1 cellular context compared by ENCODE assay signal in the genomic region with DNA sequence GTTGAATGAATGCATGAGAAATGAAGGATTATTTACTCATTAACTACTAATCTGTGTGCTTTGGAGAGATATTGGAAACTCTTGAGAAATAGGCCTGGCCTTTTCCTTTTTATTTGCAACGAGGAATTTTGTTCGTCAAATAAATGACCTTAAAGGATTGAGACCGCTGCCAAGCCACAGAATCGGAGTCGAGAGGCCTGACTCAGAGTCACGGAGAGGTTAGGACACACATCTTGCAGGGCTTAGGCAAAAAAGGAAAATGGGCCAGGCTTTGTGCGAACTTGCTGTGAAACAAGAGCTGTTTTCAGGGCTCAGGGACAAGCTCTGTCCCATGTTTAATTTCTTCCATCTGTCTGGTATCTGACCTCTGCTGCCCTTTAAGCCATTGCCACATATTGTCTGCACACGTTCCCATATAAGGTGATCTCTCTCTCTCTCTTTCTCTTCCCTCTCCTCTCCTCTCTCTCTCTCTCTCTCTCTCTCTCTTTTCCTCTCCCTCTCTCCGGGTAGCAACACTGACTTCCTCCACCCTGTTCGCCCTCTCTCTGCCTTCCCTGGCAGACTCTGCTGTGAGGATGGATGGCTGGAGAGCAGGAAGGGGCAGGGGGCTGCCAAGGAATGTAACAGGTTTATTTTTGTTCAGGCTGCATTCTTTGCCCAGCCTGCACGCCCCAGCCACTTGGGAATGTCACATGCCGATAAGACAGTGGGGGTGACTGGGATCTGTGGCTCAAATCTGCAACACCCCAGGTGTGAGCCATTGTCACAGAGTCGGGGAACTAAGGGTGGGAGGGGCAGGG.
TF ChIP-seq lines count a peak whose summit lies in the region.

No MANE protein-coding gene starts in this region.

TF ChIP-seq in HepG2, 621 proteins besides CTCF, POLR2A, EP300 and RAD21 (continued from another document and continues in another):
- TF ChIP-seq, protein P1, sequence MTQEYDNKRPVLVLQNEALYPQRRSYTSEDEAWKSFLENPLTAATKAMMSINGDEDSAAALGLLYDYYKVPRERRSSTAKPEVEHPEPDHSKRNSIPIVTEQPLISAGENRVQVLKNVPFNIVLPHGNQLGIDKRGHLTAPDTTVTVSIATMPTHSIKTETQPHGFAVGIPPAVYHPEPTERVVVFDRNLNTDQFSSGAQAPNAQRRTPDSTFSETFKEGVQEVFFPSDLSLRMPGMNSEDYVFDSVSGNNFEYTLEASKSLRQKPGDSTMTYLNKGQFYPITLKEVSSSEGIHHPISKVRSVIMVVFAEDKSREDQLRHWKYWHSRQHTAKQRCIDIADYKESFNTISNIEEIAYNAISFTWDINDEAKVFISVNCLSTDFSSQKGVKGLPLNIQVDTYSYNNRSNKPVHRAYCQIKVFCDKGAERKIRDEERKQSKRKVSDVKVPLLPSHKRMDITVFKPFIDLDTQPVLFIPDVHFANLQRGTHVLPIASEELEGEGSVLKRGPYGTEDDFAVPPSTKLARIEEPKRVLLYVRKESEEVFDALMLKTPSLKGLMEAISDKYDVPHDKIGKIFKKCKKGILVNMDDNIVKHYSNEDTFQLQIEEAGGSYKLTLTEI (CRISPR knock-in tag; conservative IDR thresholded peaks at IDR 0.05): no peak
- TF ChIP-seq, protein P2, sequence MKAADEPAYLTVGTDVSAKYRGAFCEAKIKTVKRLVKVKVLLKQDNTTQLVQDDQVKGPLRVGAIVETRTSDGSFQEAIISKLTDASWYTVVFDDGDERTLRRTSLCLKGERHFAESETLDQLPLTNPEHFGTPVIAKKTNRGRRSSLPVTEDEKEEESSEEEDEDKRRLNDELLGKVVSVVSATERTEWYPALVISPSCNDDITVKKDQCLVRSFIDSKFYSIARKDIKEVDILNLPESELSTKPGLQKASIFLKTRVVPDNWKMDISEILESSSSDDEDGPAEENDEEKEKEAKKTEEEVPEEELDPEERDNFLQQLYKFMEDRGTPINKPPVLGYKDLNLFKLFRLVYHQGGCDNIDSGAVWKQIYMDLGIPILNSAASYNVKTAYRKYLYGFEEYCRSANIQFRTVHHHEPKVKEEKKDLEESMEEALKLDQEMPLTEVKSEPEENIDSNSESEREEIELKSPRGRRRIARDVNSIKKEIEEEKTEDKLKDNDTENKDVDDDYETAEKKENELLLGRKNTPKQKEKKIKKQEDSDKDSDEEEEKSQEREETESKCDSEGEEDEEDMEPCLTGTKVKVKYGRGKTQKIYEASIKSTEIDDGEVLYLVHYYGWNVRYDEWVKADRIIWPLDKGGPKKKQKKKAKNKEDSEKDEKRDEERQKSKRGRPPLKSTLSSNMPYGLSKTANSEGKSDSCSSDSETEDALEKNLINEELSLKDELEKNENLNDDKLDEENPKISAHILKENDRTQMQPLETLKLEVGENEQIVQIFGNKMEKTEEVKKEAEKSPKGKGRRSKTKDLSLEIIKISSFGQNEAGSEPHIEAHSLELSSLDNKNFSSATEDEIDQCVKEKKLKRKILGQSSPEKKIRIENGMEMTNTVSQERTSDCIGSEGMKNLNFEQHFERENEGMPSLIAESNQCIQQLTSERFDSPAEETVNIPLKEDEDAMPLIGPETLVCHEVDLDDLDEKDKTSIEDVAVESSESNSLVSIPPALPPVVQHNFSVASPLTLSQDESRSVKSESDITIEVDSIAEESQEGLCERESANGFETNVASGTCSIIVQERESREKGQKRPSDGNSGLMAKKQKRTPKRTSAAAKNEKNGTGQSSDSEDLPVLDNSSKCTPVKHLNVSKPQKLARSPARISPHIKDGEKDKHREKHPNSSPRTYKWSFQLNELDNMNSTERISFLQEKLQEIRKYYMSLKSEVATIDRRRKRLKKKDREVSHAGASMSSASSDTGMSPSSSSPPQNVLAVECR (CRISPR knock-in tag; IDR thresholded peaks at IDR 0.05; ENCODE audit: borderline replicate concordance): no peak
- TF ChIP-seq SRY (CRISPR knock-in tag; IDR thresholded peaks at IDR 0.05): no peak; the same call in 1 of the 2 replicates
- no peak for TF ChIP-seq ZNF121 (CRISPR knock-in tag; IDR thresholded peaks at IDR 0.05)
- TF ChIP-seq ZNF660 (CRISPR knock-in tag; IDR thresholded peaks at IDR 0.05; ENCODE audit: borderline replicate concordance, low read depth): no peak
- no peak for TF ChIP-seq RORA (CRISPR knock-in tag; IDR thresholded peaks at IDR 0.05)
- TF ChIP-seq, protein P3, sequence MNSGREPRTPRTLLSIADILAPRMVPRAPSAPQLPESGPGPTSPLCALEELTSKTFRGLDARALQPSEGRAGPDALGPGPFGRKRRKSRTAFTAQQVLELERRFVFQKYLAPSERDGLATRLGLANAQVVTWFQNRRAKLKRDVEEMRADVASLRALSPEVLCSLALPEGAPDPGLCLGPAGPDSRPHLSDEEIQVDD (CRISPR knock-in tag; IDR thresholded peaks at IDR 0.05; ENCODE audit: borderline replicate concordance): no peak
- TF ChIP-seq TBX3 (IDR thresholded peaks at IDR 0.05; ENCODE audit: borderline replicate concordance): peak; percentile 47; the same call in 1 of the 2 replicates
- no peak for TF ChIP-seq POLR2AphosphoS2 (IDR thresholded peaks at IDR 0.05; ENCODE audit: low read depth, low read length)
- no peak for TF ChIP-seq ZNF746 (CRISPR knock-in tag; IDR thresholded peaks at IDR 0.05)
- TF ChIP-seq, protein P4, sequence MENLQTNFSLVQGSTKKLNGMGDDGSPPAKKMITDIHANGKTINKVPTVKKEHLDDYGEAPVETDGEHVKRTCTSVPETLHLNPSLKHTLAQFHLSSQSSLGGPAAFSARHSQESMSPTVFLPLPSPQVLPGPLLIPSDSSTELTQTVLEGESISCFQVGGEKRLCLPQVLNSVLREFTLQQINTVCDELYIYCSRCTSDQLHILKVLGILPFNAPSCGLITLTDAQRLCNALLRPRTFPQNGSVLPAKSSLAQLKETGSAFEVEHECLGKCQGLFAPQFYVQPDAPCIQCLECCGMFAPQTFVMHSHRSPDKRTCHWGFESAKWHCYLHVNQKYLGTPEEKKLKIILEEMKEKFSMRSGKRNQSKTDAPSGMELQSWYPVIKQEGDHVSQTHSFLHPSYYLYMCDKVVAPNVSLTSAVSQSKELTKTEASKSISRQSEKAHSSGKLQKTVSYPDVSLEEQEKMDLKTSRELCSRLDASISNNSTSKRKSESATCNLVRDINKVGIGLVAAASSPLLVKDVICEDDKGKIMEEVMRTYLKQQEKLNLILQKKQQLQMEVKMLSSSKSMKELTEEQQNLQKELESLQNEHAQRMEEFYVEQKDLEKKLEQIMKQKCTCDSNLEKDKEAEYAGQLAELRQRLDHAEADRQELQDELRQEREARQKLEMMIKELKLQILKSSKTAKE (CRISPR knock-in tag; IDR thresholded peaks at IDR 0.05; ENCODE audit: borderline replicate concordance): peak; percentile 87
- TF ChIP-seq YEATS4 (CRISPR knock-in tag; IDR thresholded peaks at IDR 0.05; ENCODE audit: borderline replicate concordance): 0 out of 2 replicates have a peak, but pooled peaks have one; percentile 6
- peak; percentile 43; the same call in 1 of the 2 replicates for TF ChIP-seq ETV5 (CRISPR knock-in tag; IDR thresholded peaks at IDR 0.05; ENCODE audit: borderline replicate concordance)
- TF ChIP-seq ZSCAN12 (CRISPR knock-in tag; IDR thresholded peaks at IDR 0.05): no peak
- no peak for TF ChIP-seq ZNF547 (CRISPR knock-in tag; IDR thresholded peaks at IDR 0.05)
- no peak for TF ChIP-seq ZNF382 (CRISPR knock-in tag; IDR thresholded peaks at IDR 0.05; ENCODE audit: borderline replicate concordance)
- no peak for TF ChIP-seq ZNF232 (CRISPR knock-in tag; IDR thresholded peaks at IDR 0.05; ENCODE audit: borderline replicate concordance)
- peak; percentile 60; the same call in 1 of the 2 replicates for TF ChIP-seq ZNF317 (CRISPR knock-in tag; IDR thresholded peaks at IDR 0.05)
- TF ChIP-seq NCOA5 (CRISPR knock-in tag; IDR thresholded peaks at IDR 0.05): no peak
- TF ChIP-seq, protein P5, sequence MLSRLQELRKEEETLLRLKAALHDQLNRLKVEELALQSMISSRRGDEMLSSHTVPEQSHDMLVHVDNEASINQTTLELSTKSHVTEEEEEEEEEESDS (CRISPR knock-in tag; IDR thresholded peaks at IDR 0.05; ENCODE audit: borderline replicate concordance): no peak
- TF ChIP-seq TAF1 (CRISPR knock-in tag; IDR thresholded peaks at IDR 0.05): peak; percentile 34; the same call in 1 of the 2 replicates
- no peak for TF ChIP-seq ADNP (CRISPR knock-in tag; IDR thresholded peaks at IDR 0.05)
- TF ChIP-seq NFE2L2 (IDR thresholded peaks at IDR 0.05; ENCODE audit: low read length): no peak
- TF ChIP-seq ZNF326 (CRISPR knock-in tag; IDR thresholded peaks at IDR 0.05; ENCODE audit: borderline replicate concordance): no peak
- TF ChIP-seq NCOR1 (IDR thresholded peaks at IDR 0.05; ENCODE audit: borderline replicate concordance, low read length): peak; percentile 94
- no peak for TF ChIP-seq ZNF672 (CRISPR knock-in tag; IDR thresholded peaks at IDR 0.05)
- no peak for TF ChIP-seq MAFK (conservative IDR thresholded peaks at IDR 0.05 in 1 of 2, IDR thresholded peaks at IDR 0.05 in 1 of 2; ENCODE audit: low read length in 2 of 2)
- no peak for TF ChIP-seq SALL2 (CRISPR knock-in tag; IDR thresholded peaks at IDR 0.05)
- TF ChIP-seq ZNF501 (CRISPR knock-in tag; IDR thresholded peaks at IDR 0.05): peak; percentile 76
- TF ChIP-seq ZNF430 (CRISPR knock-in tag; IDR thresholded peaks at IDR 0.05): peak; percentile 88
- no peak for TF ChIP-seq HOXA9 (CRISPR knock-in tag; IDR thresholded peaks at IDR 0.05; ENCODE audit: borderline replicate concordance)
- TF ChIP-seq, protein P6, sequence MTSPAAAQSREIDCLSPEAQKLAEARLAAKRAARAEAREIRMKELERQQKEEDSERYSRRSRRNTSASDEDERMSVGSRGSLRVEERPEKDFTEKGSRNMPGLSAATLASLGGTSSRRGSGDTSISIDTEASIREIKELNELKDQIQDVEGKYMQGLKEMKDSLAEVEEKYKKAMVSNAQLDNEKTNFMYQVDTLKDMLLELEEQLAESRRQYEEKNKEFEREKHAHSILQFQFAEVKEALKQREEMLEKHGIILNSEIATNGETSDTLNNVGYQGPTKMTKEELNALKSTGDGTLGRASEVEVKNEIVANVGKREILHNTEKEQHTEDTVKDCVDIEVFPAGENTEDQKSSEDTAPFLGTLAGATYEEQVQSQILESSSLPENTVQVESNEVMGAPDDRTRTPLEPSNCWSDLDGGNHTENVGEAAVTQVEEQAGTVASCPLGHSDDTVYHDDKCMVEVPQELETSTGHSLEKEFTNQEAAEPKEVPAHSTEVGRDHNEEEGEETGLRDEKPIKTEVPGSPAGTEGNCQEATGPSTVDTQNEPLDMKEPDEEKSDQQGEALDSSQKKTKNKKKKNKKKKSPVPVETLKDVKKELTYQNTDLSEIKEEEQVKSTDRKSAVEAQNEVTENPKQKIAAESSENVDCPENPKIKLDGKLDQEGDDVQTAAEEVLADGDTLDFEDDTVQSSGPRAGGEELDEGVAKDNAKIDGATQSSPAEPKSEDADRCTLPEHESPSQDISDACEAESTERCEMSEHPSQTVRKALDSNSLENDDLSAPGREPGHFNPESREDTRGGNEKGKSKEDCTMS (CRISPR knock-in tag; conservative IDR thresholded peaks at IDR 0.05): no peak
- TF ChIP-seq ZKSCAN5 (CRISPR knock-in tag; IDR thresholded peaks at IDR 0.05): no peak
- TF ChIP-seq, protein P7, sequence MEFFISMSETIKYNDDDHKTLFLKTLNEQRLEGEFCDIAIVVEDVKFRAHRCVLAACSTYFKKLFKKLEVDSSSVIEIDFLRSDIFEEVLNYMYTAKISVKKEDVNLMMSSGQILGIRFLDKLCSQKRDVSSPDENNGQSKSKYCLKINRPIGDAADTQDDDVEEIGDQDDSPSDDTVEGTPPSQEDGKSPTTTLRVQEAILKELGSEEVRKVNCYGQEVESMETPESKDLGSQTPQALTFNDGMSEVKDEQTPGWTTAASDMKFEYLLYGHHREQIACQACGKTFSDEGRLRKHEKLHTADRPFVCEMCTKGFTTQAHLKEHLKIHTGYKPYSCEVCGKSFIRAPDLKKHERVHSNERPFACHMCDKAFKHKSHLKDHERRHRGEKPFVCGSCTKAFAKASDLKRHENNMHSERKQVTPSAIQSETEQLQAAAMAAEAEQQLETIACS (CRISPR knock-in tag; IDR thresholded peaks at IDR 0.05): no peak
- TF ChIP-seq, protein P8, sequence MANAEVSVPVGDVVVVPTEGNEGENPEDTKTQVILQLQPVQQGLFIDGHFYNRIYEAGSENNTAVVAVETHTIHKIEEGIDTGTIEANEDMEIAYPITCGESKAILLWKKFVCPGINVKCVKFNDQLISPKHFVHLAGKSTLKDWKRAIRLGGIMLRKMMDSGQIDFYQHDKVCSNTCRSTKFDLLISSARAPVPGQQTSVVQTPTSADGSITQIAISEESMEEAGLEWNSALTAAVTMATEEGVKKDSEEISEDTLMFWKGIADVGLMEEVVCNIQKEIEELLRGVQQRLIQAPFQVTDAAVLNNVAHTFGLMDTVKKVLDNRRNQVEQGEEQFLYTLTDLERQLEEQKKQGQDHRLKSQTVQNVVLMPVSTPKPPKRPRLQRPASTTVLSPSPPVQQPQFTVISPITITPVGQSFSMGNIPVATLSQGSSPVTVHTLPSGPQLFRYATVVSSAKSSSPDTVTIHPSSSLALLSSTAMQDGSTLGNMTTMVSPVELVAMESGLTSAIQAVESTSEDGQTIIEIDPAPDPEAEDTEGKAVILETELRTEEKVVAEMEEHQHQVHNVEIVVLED (CRISPR knock-in tag; IDR thresholded peaks at IDR 0.05; ENCODE audit: borderline replicate concordance): no peak
- TF ChIP-seq ZNF343 (CRISPR knock-in tag; IDR thresholded peaks at IDR 0.05): no peak
- TF ChIP-seq CCDC6 (CRISPR knock-in tag; IDR thresholded peaks at IDR 0.05): peak; percentile 46; the same call in 1 of the 2 replicates
- TF ChIP-seq ZNF589 (CRISPR knock-in tag; conservative IDR thresholded peaks at IDR 0.05): peak; percentile 40
- TF ChIP-seq, protein P9, sequence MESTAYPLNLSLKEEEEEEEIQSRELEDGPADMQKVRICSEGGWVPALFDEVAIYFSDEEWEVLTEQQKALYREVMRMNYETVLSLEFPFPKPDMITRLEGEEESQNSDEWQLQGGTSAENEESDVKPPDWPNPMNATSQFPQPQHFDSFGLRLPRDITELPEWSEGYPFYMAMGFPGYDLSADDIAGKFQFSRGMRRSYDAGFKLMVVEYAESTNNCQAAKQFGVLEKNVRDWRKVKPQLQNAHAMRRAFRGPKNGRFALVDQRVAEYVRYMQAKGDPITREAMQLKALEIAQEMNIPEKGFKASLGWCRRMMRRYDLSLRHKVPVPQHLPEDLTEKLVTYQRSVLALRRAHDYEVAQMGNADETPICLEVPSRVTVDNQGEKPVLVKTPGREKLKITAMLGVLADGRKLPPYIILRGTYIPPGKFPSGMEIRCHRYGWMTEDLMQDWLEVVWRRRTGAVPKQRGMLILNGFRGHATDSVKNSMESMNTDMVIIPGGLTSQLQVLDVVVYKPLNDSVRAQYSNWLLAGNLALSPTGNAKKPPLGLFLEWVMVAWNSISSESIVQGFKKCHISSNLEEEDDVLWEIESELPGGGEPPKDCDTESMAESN (CRISPR knock-in tag; conservative IDR thresholded peaks at IDR 0.05): 0 out of 2 replicates have a peak, but pooled peaks have one; percentile 35
- no peak; the same call in 1 of the 2 replicates for TF ChIP-seq ZNF230 (CRISPR knock-in tag; IDR thresholded peaks at IDR 0.05)
